Comparison of ENCODE assay signal across 16 cellular contexts in genomic region chr6:137798261-137798660, GRCh38.
"Had no signal": no experiment of that assay in that cellular context is flagged by ENCODE, and none has a peak within 500 bp of the region (broad histone marks: within the 10 kb centered on the region; RNA-seq: fewer than 3 reads in every experiment).

No MANE protein-coding gene starts in this region.

- DNase-seq: activated gamma-delta T cell treated with Interleukin-2 at 50 U/mL for 16 hours; activated naive CD8-positive, alpha-beta T cell treated with anti-CD3 and anti-CD28 coated beads, Interleukin-2, amount 10 ng/mL, durations not matched to agents 7 days and 5 days; aorta; foreskin melanocyte; small intestine; stimulated activated CD8-positive, alpha-beta memory T cell treated with anti-CD3 and anti-CD28 coated beads, Interleukin-4, amount 100 ng/mL, for 48 hours; stomach; testis; upper lobe of right lung had no signal

- H3K9me3 ChIP-seq: esophagus muscularis mucosa, right atrium auricular region, stomach, testis, upper lobe of right lung had no signal

- H3K36me3 ChIP-seq: cardiac muscle cell, esophagus muscularis mucosa, right atrium auricular region, stomach, upper lobe of right lung had no signal

- H3K4me1 ChIP-seq: right atrium auricular region, testis had no signal

- H3K4me3 Mint-ChIP-seq: activated CD4-positive, alpha-beta memory T cell treated with anti-CD3 and anti-CD28 coated beads for 36 hours; activated CD4-positive, alpha-beta T cell treated with anti-CD3 and anti-CD28 coated beads for 36 hours; activated naive CD8-positive, alpha-beta T cell treated with anti-CD3 and anti-CD28 coated beads, Interleukin-2, amount 10 ng/mL, durations not matched to agents 7 days and 5 days had no signal

- ATAC-seq: upper lobe of right lung had no signal

- H3K36me3 Mint-ChIP-seq: activated CD4-positive, alpha-beta memory T cell treated with anti-CD3 and anti-CD28 coated beads for 36 hours had no signal

- H3K4me3 ChIP-seq: cardiac muscle cell, esophagus muscularis mucosa, lung, right atrium auricular region, stomach, testis, upper lobe of right lung had no signal

- H3K27ac Mint-ChIP-seq: progenitor cell of endocrine pancreas had no signal

- H3K27me3 ChIP-seq: cardiac muscle cell, esophagus muscularis mucosa, right atrium auricular region, stomach, testis, upper lobe of right lung had no signal

- H3K27ac ChIP-seq: cardiac muscle cell, esophagus muscularis mucosa, right atrium auricular region, testis, upper lobe of right lung had no signal

- H3K9me3 Mint-ChIP-seq: activated CD4-positive, alpha-beta memory T cell treated with anti-CD3 and anti-CD28 coated beads for 36 hours; activated naive CD8-positive, alpha-beta T cell treated with anti-CD3 and anti-CD28 coated beads, Interleukin-2, amount 10 ng/mL, durations not matched to agents 7 days and 5 days had no signal

- H3K27me3 Mint-ChIP-seq: activated CD4-positive, alpha-beta memory T cell treated with anti-CD3 and anti-CD28 coated beads for 36 hours; activated CD4-positive, alpha-beta T cell treated with anti-CD3 and anti-CD28 coated beads for 36 hours; activated naive CD8-positive, alpha-beta T cell treated with anti-CD3 and anti-CD28 coated beads, Interleukin-2, amount 10 ng/mL, durations not matched to agents 7 days and 5 days; progenitor cell of endocrine pancreas had no signal
